Comparison of ENCODE assay signal across 2 cellular contexts in genomic region chr11:65042899-65043298, GRCh38.
TF ChIP-seq lines count a peak whose summit lies in the region.

No MANE protein-coding gene starts in this region.

TF ChIP-seq in SK-N-SH, 30 proteins besides CTCF, POLR2A, EP300 and RAD21:
- no peak for TF ChIP-seq PBX3 (IDR thresholded peaks at IDR 0.05)
- TF ChIP-seq MEF2A (IDR thresholded peaks at IDR 0.05; ENCODE audit: borderline replicate concordance, low read depth): no peak
- TF ChIP-seq, protein P1, sequence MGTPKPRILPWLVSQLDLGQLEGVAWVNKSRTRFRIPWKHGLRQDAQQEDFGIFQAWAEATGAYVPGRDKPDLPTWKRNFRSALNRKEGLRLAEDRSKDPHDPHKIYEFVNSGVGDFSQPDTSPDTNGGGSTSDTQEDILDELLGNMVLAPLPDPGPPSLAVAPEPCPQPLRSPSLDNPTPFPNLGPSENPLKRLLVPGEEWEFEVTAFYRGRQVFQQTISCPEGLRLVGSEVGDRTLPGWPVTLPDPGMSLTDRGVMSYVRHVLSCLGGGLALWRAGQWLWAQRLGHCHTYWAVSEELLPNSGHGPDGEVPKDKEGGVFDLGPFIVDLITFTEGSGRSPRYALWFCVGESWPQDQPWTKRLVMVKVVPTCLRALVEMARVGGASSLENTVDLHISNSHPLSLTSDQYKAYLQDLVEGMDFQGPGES (IDR thresholded peaks at IDR 0.05; ENCODE audit: low read depth, low read length): no peak
- no peak for TF ChIP-seq JUND (IDR thresholded peaks at IDR 0.05)
- TF ChIP-seq USF2 (IDR thresholded peaks at IDR 0.05; ENCODE audit: borderline replicate concordance, low read depth, low read length): no peak
- no peak for TF ChIP-seq TCF12 (IDR thresholded peaks at IDR 0.05)
- TF ChIP-seq CHD2 (IDR thresholded peaks at IDR 0.05; ENCODE audit: low read length, partially characterized antibody): no peak
- no peak for TF ChIP-seq MXI1 (IDR thresholded peaks at IDR 0.05; ENCODE audit: low read depth, low read length)
- TF ChIP-seq NFIC (IDR thresholded peaks at IDR 0.05; ENCODE audit: borderline replicate concordance): no peak
- no peak for TF ChIP-seq RCOR1 (IDR thresholded peaks at IDR 0.05; ENCODE audit: low read length)
- no peak for TF ChIP-seq GABPA (IDR thresholded peaks at IDR 0.05; ENCODE audit: low read depth)
- TF ChIP-seq SMC3 (IDR thresholded peaks at IDR 0.05; ENCODE audit: low read depth, low read length): no peak
- TF ChIP-seq SIN3A (IDR thresholded peaks at IDR 0.05; ENCODE audit: borderline replicate concordance, low read depth, low read length): no peak
- no peak for TF ChIP-seq FOXM1 (IDR thresholded peaks at IDR 0.05; ENCODE audit: low read depth)
- no peak for TF ChIP-seq EZH2phosphoT487 (IDR thresholded peaks at IDR 0.05; ENCODE audit: borderline replicate concordance, low read depth)

TF ChIP-seq in SK-N-SH treated with all-trans-retinoic acid at 6 μM for 48 hours, 23 proteins besides CTCF, POLR2A, EP300 and RAD21 (continued from another document):
- TF ChIP-seq ARNTL (CRISPR knock-in tag; IDR thresholded peaks at IDR 0.05; ENCODE audit: borderline replicate concordance, low read depth) (no peak), RARB (CRISPR knock-in tag; IDR thresholded peaks at IDR 0.05) (no peak), ZNF565 (CRISPR knock-in tag; conservative IDR thresholded peaks at IDR 0.05; ENCODE audit: low read depth) (no peak)
